Comparison of ENCODE assay signal across 8 cellular contexts in genomic region chr13:113153810-113154748, GRCh38. TPM values are rescaled to one million over a fixed set of nuclear protein-coding genes. Genes with fewer than 3 reads are reported as not detected.
DNase-seq lines count a peak whose midpoint lies in the region; ATAC-seq and TF ChIP-seq lines count a peak whose summit lies in the region.

No MANE protein-coding gene starts in this region.

- peak overlapping the region; percentile 21 to 49 (median 40) for H3K4me3 ChIP-seq in fibroblast of lung (replicated peaks in 1 of 4; ENCODE audit: control extremely low read depth in 1 of 4, insufficient read depth in 1 of 4, low read depth in 3 of 4, low read length in 4 of 4)

- H3K4me2 ChIP-seq in fibroblast of lung (ENCODE audit: extremely low read depth, insufficient read depth, low read length): peak overlapping the region; percentile 85

- H3K9me3 ChIP-seq in fibroblast of lung (ENCODE audit: control insufficient read depth, insufficient read depth, low read depth, low read length): no peaks in the 10 kb centered on the region

- peak overlapping the region; percentile 72 for H3K27ac ChIP-seq in fibroblast of lung (ENCODE audit: insufficient read depth, low read length)

- peak; percentile 57 for ATAC-seq in HG03280 (IDR thresholded peaks at IDR 0.05; ENCODE audit: unreplicated experiment)
- ATAC-seq in activated T-helper 17 cell treated with anti-CD3 and anti-CD28 coated beads, Interleukin-2, amount 50 U/mL, for 72 hours (replicated peaks): peak; percentile 61
- ATAC-seq in naive B cell (ENCODE audit: low read depth in 2 of 2): peak; percentile 79 to 82
- peak; percentile 75 for ATAC-seq in stimulated activated naive B cell treated with anti-CD40 and anti-IgM and Interleukin-4, amounts not matched to agents 10 μg/mL and 1 μg/mL and 100 μg/mL, for 72 hours (replicated peaks)

- peak; percentile 18 for DNase-seq in NCI-H2029 (lab: John Stamatoyannopoulos, UW)
- DNase-seq in NCI-H2029 treated with DMSO at 0.1 percent for 48 hours (lab: John Stamatoyannopoulos, UW): no peak
- DNase-seq in OCI-M1 (lab: John Stamatoyannopoulos, UW): peak; percentile 70
- peak; percentile 63 to 69 for DNase-seq in fibroblast of lung (ENCODE audit: low read depth in 2 of 2)
- DNase-seq in naive B cell: peak; percentile 62
- peak; percentile 12 for DNase-seq in stimulated activated naive B cell treated with anti-CD40 and anti-IgM and Interleukin-4, amounts not matched to agents 10 μg/mL and 1 μg/mL and 100 μg/mL, for 72 hours

- peaks cover 7% of the 10 kb centered on the region for H3K27me3 Mint-ChIP-seq in activated T-helper 17 cell treated with anti-CD3 and anti-CD28 coated beads, Interleukin-2, amount 50 U/mL, for 72 hours
- peaks cover 8 to 64% (median 47%) of the 10 kb centered on the region in 3 donors for H3K27me3 Mint-ChIP-seq in naive B cell
- H3K27me3 Mint-ChIP-seq in stimulated activated naive B cell treated with anti-CD40 and anti-IgM and Interleukin-4, amounts not matched to agents 10 μg/mL and 1 μg/mL and 100 μg/mL, for 72 hours: peaks cover 44 to 46% of the 10 kb centered on the region in 2 donors

- peaks cover 10% of the 10 kb centered on the region for H3K4me1 Mint-ChIP-seq in activated T-helper 17 cell treated with anti-CD3 and anti-CD28 coated beads, Interleukin-2, amount 50 U/mL, for 72 hours
- H3K4me1 Mint-ChIP-seq in naive B cell: peaks cover 12 to 15% (median 13%) of the 10 kb centered on the region in 3 donors
- H3K4me1 Mint-ChIP-seq in stimulated activated naive B cell treated with anti-CD40 and anti-IgM and Interleukin-4, amounts not matched to agents 10 μg/mL and 1 μg/mL and 100 μg/mL, for 72 hours: peaks cover 16 to 22% of the 10 kb centered on the region in 2 donors

- H3K79me2 ChIP-seq in fibroblast of lung (ENCODE audit: control insufficient read depth, insufficient read depth, low read length): no peaks in the 10 kb centered on the region

- H4K20me1 ChIP-seq in fibroblast of lung (ENCODE audit: control insufficient read depth, extremely low read depth, insufficient read depth, low read length): no peaks in the 10 kb centered on the region

- peaks cover 14% of the 10 kb centered on the region for H3K4me1 ChIP-seq in fibroblast of lung (ENCODE audit: control insufficient read depth, extremely low read depth, insufficient read depth, low read length)

- peak overlapping the region; percentile 94 for H3K4me3 Mint-ChIP-seq in activated T-helper 17 cell treated with anti-CD3 and anti-CD28 coated beads, Interleukin-2, amount 50 U/mL, for 72 hours
- H3K4me3 Mint-ChIP-seq in naive B cell: peak overlapping the region; percentile 78 to 98 (median 88)
- peak overlapping the region; percentile 67 to 73 for H3K4me3 Mint-ChIP-seq in stimulated activated naive B cell treated with anti-CD40 and anti-IgM and Interleukin-4, amounts not matched to agents 10 μg/mL and 1 μg/mL and 100 μg/mL, for 72 hours

- no peaks in the 10 kb centered on the region for H3K36me3 ChIP-seq in fibroblast of lung (ENCODE audit: control insufficient read depth, insufficient read depth, low read length)

- no peaks in the 10 kb centered on the region for H3K27me3 ChIP-seq in fibroblast of lung (ENCODE audit: control insufficient read depth, insufficient read depth, low read length)

- TF ChIP-seq CTCF in fibroblast of lung (conservative IDR thresholded peaks at IDR 0.05 in 1 of 2, IDR thresholded peaks at IDR 0.05 in 1 of 2; ENCODE audit: low read depth in 1 of 2, low read length in 2 of 2): no peak

- H3K9ac ChIP-seq in fibroblast of lung (ENCODE audit: insufficient read depth, low read length): no peak overlapping the region

- H2AFZ ChIP-seq in fibroblast of lung (ENCODE audit: low read length): peak overlapping the region; percentile 73

- peaks cover 6% of the 10 kb centered on the region for H3K9me3 Mint-ChIP-seq in activated T-helper 17 cell treated with anti-CD3 and anti-CD28 coated beads, Interleukin-2, amount 50 U/mL, for 72 hours
- peaks cover 7 to 17% (median 11%) of the 10 kb centered on the region in 7 donors for H3K9me3 Mint-ChIP-seq in naive B cell
- H3K9me3 Mint-ChIP-seq in stimulated activated naive B cell treated with anti-CD40 and anti-IgM and Interleukin-4, amounts not matched to agents 10 μg/mL and 1 μg/mL and 100 μg/mL, for 72 hours: peaks cover 5 to 17% of the 10 kb centered on the region in 2 donors

- H3K36me3 Mint-ChIP-seq in activated T-helper 17 cell treated with anti-CD3 and anti-CD28 coated beads, Interleukin-2, amount 50 U/mL, for 72 hours (ENCODE audit: low read depth): peaks cover 16% of the 10 kb centered on the region
- peaks cover 5 to 23% of the 10 kb centered on the region in 2 donors for H3K36me3 Mint-ChIP-seq in naive B cell
- peaks cover 5 to 7% of the 10 kb centered on the region in 2 donors for H3K36me3 Mint-ChIP-seq in stimulated activated naive B cell treated with anti-CD40 and anti-IgM and Interleukin-4, amounts not matched to agents 10 μg/mL and 1 μg/mL and 100 μg/mL, for 72 hours

- H3K27ac Mint-ChIP-seq in activated T-helper 17 cell treated with anti-CD3 and anti-CD28 coated beads, Interleukin-2, amount 50 U/mL, for 72 hours: peak overlapping the region; percentile 51
- H3K27ac Mint-ChIP-seq in naive B cell: peak overlapping the region in 5 of 6 donors; percentile 50 to 94 (median 73)
- H3K27ac Mint-ChIP-seq in stimulated activated naive B cell treated with anti-CD40 and anti-IgM and Interleukin-4, amounts not matched to agents 10 μg/mL and 1 μg/mL and 100 μg/mL, for 72 hours: peak overlapping the region; percentile 79

RNA-seq across cellular contexts. Expression of gene PROZ, which starts 4.4 kb away (rescaled TPM):
- total RNA-seq in activated T-helper 17 cell treated with anti-CD3 and anti-CD28 coated beads, Interleukin-2, amount 50 U/mL, for 72 hours: 1 to 10 TPM in 1 of 2 donors, under 1 TPM in 1; 0.39 to 4.3 TPM
- not detected in 2 replicates for total RNA-seq in fibroblast of lung
- polyA plus RNA-seq in fibroblast of lung: not detected in 2 replicates
- not detected in 2 replicates for polyA plus RNA-seq in fibroblast of lung (2012)
- not detected in 2 replicates for polyA minus RNA-seq in fibroblast of lung (ENCODE audit: low replicate concordance)
- under 1 TPM in 1 of 6 donors, not detected in 5; 0.17 TPM for polyA plus RNA-seq in naive B cell (ENCODE audit: low read depth in 6 of 6)

RNA-seq across cellular contexts. Expression of gene F10, which starts 31.5 kb away (rescaled TPM):
- total RNA-seq in activated T-helper 17 cell treated with anti-CD3 and anti-CD28 coated beads, Interleukin-2, amount 50 U/mL, for 72 hours: 1 to 10 TPM in 1 of 2 donors, not detected in 1; 1.0 TPM
- total RNA-seq in fibroblast of lung: 20.3 and 41.5 TPM in 2 replicates
- polyA plus RNA-seq in fibroblast of lung: 6.7 and 39.9 TPM in 2 replicates
- 7.9 and 47.5 TPM in 2 replicates for polyA plus RNA-seq in fibroblast of lung (2012)
- polyA minus RNA-seq in fibroblast of lung (ENCODE audit: low replicate concordance): 1.4 and 26.9 TPM in 2 replicates
- polyA plus RNA-seq in naive B cell (ENCODE audit: low read depth in 6 of 6): not detected

RNA-seq across cellular contexts. Expression of gene F7, which starts 48.5 kb away (rescaled TPM):
- under 1 TPM in 1 of 2 donors, not detected in 1; 0.40 TPM for total RNA-seq in activated T-helper 17 cell treated with anti-CD3 and anti-CD28 coated beads, Interleukin-2, amount 50 U/mL, for 72 hours
- total RNA-seq in fibroblast of lung: under 0.01 TPM in 1 of 2 replicates, not detected in the other
- polyA plus RNA-seq in fibroblast of lung: not detected in 2 replicates
- polyA plus RNA-seq in fibroblast of lung (2012): not detected in 2 replicates
- not detected in 2 replicates for polyA minus RNA-seq in fibroblast of lung (ENCODE audit: low replicate concordance)
- polyA plus RNA-seq in naive B cell (ENCODE audit: low read depth in 6 of 6): not detected

RNA-seq across cellular contexts. Expression of gene PCID2, which starts 54.4 kb away (rescaled TPM):
- total RNA-seq in activated T-helper 17 cell treated with anti-CD3 and anti-CD28 coated beads, Interleukin-2, amount 50 U/mL, for 72 hours: 100 to 1,000 TPM in 1 of 2 donors, 10 to 100 TPM in 1; 56.5 to 135 TPM
- 66.8 and 113 TPM in 2 replicates for total RNA-seq in fibroblast of lung
- 85.6 and 93.5 TPM in 2 replicates for polyA plus RNA-seq in fibroblast of lung
- polyA plus RNA-seq in fibroblast of lung (2012): 53.1 and 55.9 TPM in 2 replicates
- polyA minus RNA-seq in fibroblast of lung (ENCODE audit: low replicate concordance): 14.3 and 23.0 TPM in 2 replicates
- 10 to 100 TPM; 44.7 to 76.2 (median 55.4) TPM for polyA plus RNA-seq in naive B cell (ENCODE audit: low read depth in 6 of 6)

RNA-seq across cellular contexts. Expression of gene CUL4A, which starts 55.3 kb away (rescaled TPM):
- 100 to 1,000 TPM in 1 of 2 donors, 10 to 100 TPM in 1; 98.9 to 100 TPM for total RNA-seq in activated T-helper 17 cell treated with anti-CD3 and anti-CD28 coated beads, Interleukin-2, amount 50 U/mL, for 72 hours
- 98.4 and 126 TPM in 2 replicates for total RNA-seq in fibroblast of lung
- 89.5 and 107 TPM in 2 replicates for polyA plus RNA-seq in fibroblast of lung
- polyA plus RNA-seq in fibroblast of lung (2012): 84.1 and 93.0 TPM in 2 replicates
- 74.9 and 108 TPM in 2 replicates for polyA minus RNA-seq in fibroblast of lung (ENCODE audit: low replicate concordance)
- polyA plus RNA-seq in naive B cell (ENCODE audit: low read depth in 6 of 6): 10 to 100 TPM; 28.9 to 43.7 (median 36.8) TPM

Comparison
In these comparisons a context has a peak if more than half of its experiments do, and no peak if none do; other contexts are left out.
1. RNA of gene F10, which starts 31.5 kb away (total RNA-seq): 20.3 to 41.5 TPM in fibroblast of lung; 1.0 TPM in activated T-helper 17 cell treated with anti-CD3 and anti-CD28 coated beads, Interleukin-2, amount 50 U/mL, for 72 hours; every median in the first group is over 10 times any median in the second.
2. Peak in every context shown above with its lines, with median percentiles within 50 percentile points of each other: ATAC-seq, H3K27ac Mint-ChIP-seq and H3K4me3 Mint-ChIP-seq.